In the genomic region with DNA sequence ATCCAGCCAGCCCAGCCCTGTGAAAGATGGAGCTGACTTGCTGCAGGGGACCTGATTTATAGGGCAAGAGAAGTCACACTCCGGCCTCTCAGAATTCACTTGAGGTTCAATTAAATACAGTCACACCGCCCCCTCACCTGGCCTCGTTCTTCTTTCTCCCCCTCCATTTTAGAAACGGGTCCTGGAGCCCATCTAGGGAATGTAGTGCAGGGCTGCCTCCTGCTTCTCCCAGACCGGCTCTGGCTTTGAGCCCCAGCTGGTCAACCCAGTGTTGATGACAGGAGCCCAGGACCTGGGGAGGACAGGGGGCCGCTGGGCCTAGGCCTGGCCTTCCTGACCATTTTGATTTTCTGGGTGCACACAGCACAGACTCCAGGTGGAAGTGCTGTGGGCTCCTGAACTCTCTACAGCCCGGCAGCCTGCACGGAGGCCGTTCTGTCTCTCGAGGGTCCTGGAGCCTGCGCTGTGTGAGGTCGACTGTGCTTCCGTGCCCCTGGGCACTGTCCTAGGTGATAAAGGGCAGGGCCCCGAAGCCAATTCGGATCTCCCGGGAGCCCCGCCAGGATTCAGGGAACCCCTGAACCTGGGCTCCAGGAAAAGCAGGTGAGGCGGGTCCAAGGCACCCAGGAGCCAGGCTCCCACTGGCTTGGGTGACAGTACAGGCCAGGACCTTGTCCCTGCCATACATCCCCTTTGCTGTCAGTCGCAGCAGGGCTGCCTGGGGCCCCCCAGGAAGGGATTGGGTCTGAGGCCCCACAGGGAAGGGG, we compare ENCODE assay signal across 14 cellular contexts. TPM values are rescaled to one million over a fixed set of nuclear protein-coding genes. Genes with fewer than 3 reads are reported as not detected.
DNase-seq lines count a peak whose midpoint lies in the region; ATAC-seq, FAIRE-seq and TF ChIP-seq lines count a peak whose summit lies in the region.
"Had no signal": no experiment of that assay in that cellular context is flagged by ENCODE, and none has a peak within 500 bp of the region (broad histone marks: within the 10 kb centered on the region; RNA-seq: fewer than 3 reads in every experiment).

No MANE protein-coding gene starts in this region.

- intact Hi-C loops in right cardiac atrium (cut with DNase I) = no loop called here
- intact Hi-C loops in prostate gland (cut with DNase I) = no loop called here

- H3K4me3 ChIP-seq in right cardiac atrium (ENCODE audit: low read length) (no peak overlapping the region), prostate gland (no peak overlapping the region)
- H3K4me3 ChIP-seq: GM23338 had no signal

- H3K4me1 ChIP-seq in right cardiac atrium (ENCODE audit: control insufficient read depth, insufficient read depth, low read length) (no peaks in the 10 kb centered on the region), prostate gland (replicated peaks) (no peaks in the 10 kb centered on the region)

- no peaks in the 10 kb centered on the region for H3K9me3 ChIP-seq in right cardiac atrium (ENCODE audit: control insufficient read depth, low read length)
- no peaks in the 10 kb centered on the region for H3K9me3 ChIP-seq in prostate gland

- H3K27ac ChIP-seq in right cardiac atrium (ENCODE audit: low read length) (no peak overlapping the region), prostate gland (no peak overlapping the region)

- ATAC-seq in right cardiac atrium = no peak
- ATAC-seq in HG03139 (IDR thresholded peaks at IDR 0.05; ENCODE audit: unreplicated experiment) = no peak
- no peak for ATAC-seq in HG02759 (IDR thresholded peaks at IDR 0.05; ENCODE audit: unreplicated experiment)
- ATAC-seq in GM18498 (IDR thresholded peaks at IDR 0.05; ENCODE audit: unreplicated experiment) = no peak

- peak; percentile 3 for DNase-seq in activated CD4-positive, alpha-beta T cell treated with anti-CD3 and anti-CD28 coated beads, Interleukin-2, amount 10 ng/mL, durations not matched to agents 7 days and 5 days
- DNase-seq in activated CD4-positive, alpha-beta T cell treated with anti-CD3 and anti-CD28 coated beads, Interleukin-2, amount 50 U/mL, for 1 hour = no peak
- no peak for DNase-seq in HTR-8/SVneo (ENCODE audit: insufficient read length, low spot score)
- DNase-seq in right cardiac atrium = peak in 2 of 3 donors; percentile 10 to 44
- peak; percentile 3 for DNase-seq in prostate gland (ENCODE audit: low spot score)
- DNase-seq: NCI-H1048, NCI-H345 had no signal

- no peak overlapping the region for H3K4me3 Mint-ChIP-seq in activated CD4-positive, alpha-beta T cell treated with anti-CD3 and anti-CD28 coated beads, Interleukin-2, amount 10 ng/mL, durations not matched to agents 7 days and 5 days
- H3K4me3 Mint-ChIP-seq: GM23338 had no signal

- no peaks in the 10 kb centered on the region for H3K27me3 ChIP-seq in right cardiac atrium (ENCODE audit: control insufficient read depth, insufficient read depth)
- H3K27me3 ChIP-seq in prostate gland (replicated peaks; ENCODE audit: insufficient read depth) = no peaks in the 10 kb centered on the region

- CTCF ChIA-PET in activated CD4-positive, alpha-beta T cell treated with anti-CD3 and anti-CD28 coated beads, Interleukin-2, amount 10 ng/mL, durations not matched to agents 7 days and 5 days (lab: Charles Lee) = no interaction called here

- H3K9me3 Mint-ChIP-seq in activated CD4-positive, alpha-beta T cell treated with anti-CD3 and anti-CD28 coated beads, Interleukin-2, amount 10 ng/mL, durations not matched to agents 7 days and 5 days = no peaks in the 10 kb centered on the region
- H3K9me3 Mint-ChIP-seq: GM23338 had no signal

- 88% methylated on average over 19 of the region's 19 CpGs for WGBS in right cardiac atrium
- WGBS in prostate gland = 81% methylated on average over 19 of the region's 19 CpGs

- H3K27me3 Mint-ChIP-seq in activated CD4-positive, alpha-beta T cell treated with anti-CD3 and anti-CD28 coated beads, Interleukin-2, amount 10 ng/mL, durations not matched to agents 7 days and 5 days = no peaks in the 10 kb centered on the region

- FAIRE-seq in HTR-8/SVneo (lab: Jason Lieb, UNC) = peak; percentile 46
- FAIRE-seq: frontal cortex, GM19239, urothelium cell line had no signal

- H3K4me1 Mint-ChIP-seq in activated CD4-positive, alpha-beta T cell treated with anti-CD3 and anti-CD28 coated beads, Interleukin-2, amount 10 ng/mL, durations not matched to agents 7 days and 5 days = no peaks in the 10 kb centered on the region

- no peak for TF ChIP-seq POLR2A in prostate gland (IDR thresholded peaks at IDR 0.05)

- no peaks in the 10 kb centered on the region for H3K36me3 ChIP-seq in prostate gland

- TF ChIP-seq CTCF in prostate gland (IDR thresholded peaks at IDR 0.05) = no peak

- peak overlapping the region; percentile 13 for H3K27ac Mint-ChIP-seq in activated CD4-positive, alpha-beta T cell treated with anti-CD3 and anti-CD28 coated beads, Interleukin-2, amount 10 ng/mL, durations not matched to agents 7 days and 5 days
- H3K27ac Mint-ChIP-seq: GM23338 had no signal

- POLR2A ChIA-PET in activated CD4-positive, alpha-beta T cell treated with anti-CD3 and anti-CD28 coated beads, Interleukin-2, amount 10 ng/mL, durations not matched to agents 7 days and 5 days (lab: Charles Lee) = no interaction called here

- H3K36me3 Mint-ChIP-seq in activated CD4-positive, alpha-beta T cell treated with anti-CD3 and anti-CD28 coated beads, Interleukin-2, amount 10 ng/mL, durations not matched to agents 7 days and 5 days (ENCODE audit: low read depth) = no peaks in the 10 kb centered on the region

RNA-seq across cellular contexts. Expression of gene NPEPL1, which starts 23.3 kb away (rescaled TPM):
- 10 to 100 TPM; 28.7 to 30.7 TPM for total RNA-seq in activated CD4-positive, alpha-beta T cell treated with anti-CD3 and anti-CD28 coated beads, Interleukin-2, amount 10 ng/mL, durations not matched to agents 7 days and 5 days
- 10 to 100 TPM; 22.0 to 28.8 (median 23.0) TPM for total RNA-seq in right cardiac atrium
- 26.1 TPM for polyA plus RNA-seq in right cardiac atrium
- 10 to 100 TPM; 25.7 to 63.1 TPM for total RNA-seq in prostate gland

Comparison
In these comparisons a context has a peak if more than half of its experiments do, and no peak if none do; other contexts are left out.
1. DNase-seq: peak in activated CD4-positive, alpha-beta T cell treated with anti-CD3 and anti-CD28 coated beads, Interleukin-2, amount 10 ng/mL, durations not matched to agents 7 days and 5 days (single experiment), right cardiac atrium (2 of 3) and prostate gland (single experiment); none in activated CD4-positive, alpha-beta T cell treated with anti-CD3 and anti-CD28 coated beads, Interleukin-2, amount 50 U/mL, for 1 hour (single experiment) and HTR-8/SVneo (single experiment).